ENCODE assay signal across 10 cellular contexts in genomic region chr1:15386128-15386824, GRCh38. TPM values are rescaled to one million over a fixed set of nuclear protein-coding genes. Genes with fewer than 3 reads are reported as not detected.
A peak's percentile ranks its signal among the peaks of the same experiment; 100 is the strongest.
DNase-seq lines count a peak whose midpoint lies in the region; ATAC-seq and TF ChIP-seq lines count a peak whose summit lies in the region.
"Had no signal": no experiment of that assay in that cellular context is flagged by ENCODE, and none has a peak within 500 bp of the region (broad histone marks: within the 10 kb centered on the region; RNA-seq: fewer than 3 reads in every experiment).

No MANE protein-coding gene starts in this region.

- BruUV-seq in Calu3 (replicated peaks; lab: Mats Ljungman, UMichigan): no TSS peak

- POLR2A ChIA-PET in activated CD4-positive, alpha-beta T cell treated with anti-CD3 and anti-CD28 coated beads for 36 hours (lab: Charles Lee): no interaction called here

- peaks cover 9% of the 10 kb centered on the region for H3K4me1 Mint-ChIP-seq in activated CD4-positive, alpha-beta T cell treated with anti-CD3 and anti-CD28 coated beads for 36 hours
- H3K4me1 Mint-ChIP-seq in immature natural killer cell (peaks cover 40 to 43% of the 10 kb centered on the region in 2 donors), Calu3 (ENCODE audit: low read depth, unreplicated experiment) (no peaks in the 10 kb centered on the region), type B pancreatic cell (ENCODE audit: unreplicated experiment) (peaks cover 4% of the 10 kb centered on the region)
- peaks cover 10% of the 10 kb centered on the region for H3K4me1 Mint-ChIP-seq in stimulated activated effector memory CD8-positive, alpha-beta T cell treated with anti-CD3 and anti-CD28 coated beads, Interleukin-12 subunit alpha, Interleukin-12 subunit beta, amount 100 ng/mL, for 72 hours

- CTCF ChIA-PET in activated CD4-positive, alpha-beta T cell treated with anti-CD3 and anti-CD28 coated beads for 36 hours (lab: Charles Lee): interaction anchor here (1.4 kb wide), 1 partner anchor 63 kb away, joined by 7 read pairs; no protein-coding TSS in a partner anchor
- CTCF ChIA-PET in Calu3 (lab: Charles Lee): no interaction called here

- peak; percentile 21 for DNase-seq in activated CD4-positive, alpha-beta T cell treated with anti-CD3 and anti-CD28 coated beads for 36 hours
- DNase-seq in activated CD4-positive, alpha-beta T cell treated with anti-CD3 and anti-CD28 coated beads, Interleukin-2, amount 50 U/mL, for 1 hour: no peak
- peak; percentile 58 for DNase-seq in astrocyte of the hippocampus (ENCODE audit: low read depth, low spot score)
- peak; percentile 64 to 69 (median 67) for DNase-seq in immature natural killer cell
- DNase-seq in stimulated activated effector memory CD8-positive, alpha-beta T cell treated with anti-CD3 and anti-CD28 coated beads, Interleukin-12 subunit alpha, Interleukin-12 subunit beta, amount 100 ng/mL, for 72 hours (ENCODE audit: low spot score in 2 of 2): no peak
- DNase-seq in Calu3: no peak
- no peak for DNase-seq in type B pancreatic cell (ENCODE audit: extremely low spot score, unreplicated experiment)

- no peak for ATAC-seq in activated CD4-positive, alpha-beta T cell treated with anti-CD3 and anti-CD28 coated beads for 36 hours
- peak; percentile 54 for ATAC-seq in stimulated activated effector memory CD8-positive, alpha-beta T cell treated with anti-CD3 and anti-CD28 coated beads, Interleukin-12 subunit alpha, Interleukin-12 subunit beta, amount 100 ng/mL, for 72 hours
- no peak for ATAC-seq in HG02623 (IDR thresholded peaks at IDR 0.05; ENCODE audit: unreplicated experiment)
- ATAC-seq: A549 had no signal

- H3K27ac Mint-ChIP-seq in activated CD4-positive, alpha-beta T cell treated with anti-CD3 and anti-CD28 coated beads for 36 hours: no peak overlapping the region
- peak overlapping the region; percentile 82 to 95 (median 88) for H3K27ac Mint-ChIP-seq in immature natural killer cell
- no peak overlapping the region for H3K27ac Mint-ChIP-seq in stimulated activated effector memory CD8-positive, alpha-beta T cell treated with anti-CD3 and anti-CD28 coated beads, Interleukin-12 subunit alpha, Interleukin-12 subunit beta, amount 100 ng/mL, for 72 hours
- no peak overlapping the region for H3K27ac Mint-ChIP-seq in Calu3 (ENCODE audit: unreplicated experiment)
- H3K27ac Mint-ChIP-seq in type B pancreatic cell: no peak overlapping the region

- no peak overlapping the region for H3K4me3 Mint-ChIP-seq in activated CD4-positive, alpha-beta T cell treated with anti-CD3 and anti-CD28 coated beads for 36 hours
- H3K4me3 Mint-ChIP-seq in immature natural killer cell (peak overlapping the region; percentile 80 to 91 (median 89)), Calu3 (ENCODE audit: low read depth, unreplicated experiment) (no peak overlapping the region), type B pancreatic cell (no peak overlapping the region)
- no peak overlapping the region for H3K4me3 Mint-ChIP-seq in stimulated activated effector memory CD8-positive, alpha-beta T cell treated with anti-CD3 and anti-CD28 coated beads, Interleukin-12 subunit alpha, Interleukin-12 subunit beta, amount 100 ng/mL, for 72 hours

- peaks cover 24% of the 10 kb centered on the region for H3K27me3 Mint-ChIP-seq in activated CD4-positive, alpha-beta T cell treated with anti-CD3 and anti-CD28 coated beads for 36 hours
- H3K27me3 Mint-ChIP-seq in immature natural killer cell (ENCODE audit: low read depth in 3 of 3) (peaks cover 0 to 2% (median 0%) of the 10 kb centered on the region in 3 donors), Calu3 (ENCODE audit: unreplicated experiment) (peaks cover 29% of the 10 kb centered on the region), type B pancreatic cell (peaks cover 62% of the 10 kb centered on the region)

- intact Hi-C loops in activated CD4-positive, alpha-beta T cell treated with anti-CD3 and anti-CD28 coated beads for 36 hours (cut with DNase I, micrococcal nuclease): no loop called here
- intact Hi-C loops in Calu3 (cut with micrococcal nuclease; ENCODE audit: unreplicated experiment): no loop called here

- H3K36me3 Mint-ChIP-seq in activated CD4-positive, alpha-beta T cell treated with anti-CD3 and anti-CD28 coated beads for 36 hours (ENCODE audit: low read depth): no peaks in the 10 kb centered on the region
- H3K36me3 Mint-ChIP-seq in immature natural killer cell: no peaks in the 10 kb centered on the region
- H3K36me3 Mint-ChIP-seq in stimulated activated effector memory CD8-positive, alpha-beta T cell treated with anti-CD3 and anti-CD28 coated beads, Interleukin-12 subunit alpha, Interleukin-12 subunit beta, amount 100 ng/mL, for 72 hours: no peaks in the 10 kb centered on the region
- H3K36me3 Mint-ChIP-seq in Calu3 (ENCODE audit: insufficient read depth, unreplicated experiment): no peaks in the 10 kb centered on the region
- H3K36me3 Mint-ChIP-seq in type B pancreatic cell: no peaks in the 10 kb centered on the region

- no peaks in the 10 kb centered on the region for H3K9me3 Mint-ChIP-seq in activated CD4-positive, alpha-beta T cell treated with anti-CD3 and anti-CD28 coated beads for 36 hours (ENCODE audit: low read depth)
- H3K9me3 Mint-ChIP-seq in immature natural killer cell (peaks cover 0 to 4% (median 0%) of the 10 kb centered on the region in 6 donors), Calu3 (ENCODE audit: low read depth, unreplicated experiment) (no peaks in the 10 kb centered on the region), type B pancreatic cell (no peaks in the 10 kb centered on the region)
- H3K9me3 Mint-ChIP-seq in stimulated activated effector memory CD8-positive, alpha-beta T cell treated with anti-CD3 and anti-CD28 coated beads, Interleukin-12 subunit alpha, Interleukin-12 subunit beta, amount 100 ng/mL, for 72 hours: no peaks in the 10 kb centered on the region

- TF ChIP-seq CTCF in Calu3 (IDR thresholded peaks at IDR 0.05; ENCODE audit: unreplicated experiment): no peak
- TF ChIP-seq CTCF in type B pancreatic cell (conservative IDR thresholded peaks at IDR 0.05): no peak

RNA-seq across cellular contexts. Expression of gene EFHD2, which starts 23.4 kb away (rescaled TPM):
- total RNA-seq in activated CD4-positive, alpha-beta T cell treated with anti-CD3 and anti-CD28 coated beads for 36 hours: 10 to 100 TPM; 43.1 to 48.6 TPM
- 1,000 to 10,000 TPM in 1 of 3 donors, 100 to 1,000 TPM in 2; 686 to 1,063 (median 771) TPM for polyA plus RNA-seq in immature natural killer cell
- total RNA-seq in Calu3 (2022) (51.0 and 57.8 TPM in 2 replicates), type B pancreatic cell (ENCODE audit: low replicate concordance) (19.5 TPM in 2 replicates)

RNA-seq across cellular contexts. Expression of gene CTRC, which starts 52.0 kb away (rescaled TPM):
- total RNA-seq in activated CD4-positive, alpha-beta T cell treated with anti-CD3 and anti-CD28 coated beads for 36 hours: not detected
- polyA plus RNA-seq in immature natural killer cell: not detected
- total RNA-seq in Calu3 (2022) (not detected in 2 replicates), type B pancreatic cell (ENCODE audit: low replicate concordance) (not detected in 2 replicates)
- polyA plus RNA-seq: heart left ventricle had no signal

Comparison
In these comparisons a context has a peak if more than half of its experiments do, and no peak if none do; other contexts are left out.
1. DNase-seq: peak in activated CD4-positive, alpha-beta T cell treated with anti-CD3 and anti-CD28 coated beads for 36 hours (single experiment), astrocyte of the hippocampus (single experiment) and immature natural killer cell (3 of 3); none in activated CD4-positive, alpha-beta T cell treated with anti-CD3 and anti-CD28 coated beads, Interleukin-2, amount 50 U/mL, for 1 hour (single experiment), stimulated activated effector memory CD8-positive, alpha-beta T cell treated with anti-CD3 and anti-CD28 coated beads, Interleukin-12 subunit alpha, Interleukin-12 subunit beta, amount 100 ng/mL, for 72 hours (0 of 2), Calu3 (single experiment) and type B pancreatic cell (single experiment).
2. H3K27ac Mint-ChIP-seq: peak in immature natural killer cell (6 of 6); none in activated CD4-positive, alpha-beta T cell treated with anti-CD3 and anti-CD28 coated beads for 36 hours (single experiment), stimulated activated effector memory CD8-positive, alpha-beta T cell treated with anti-CD3 and anti-CD28 coated beads, Interleukin-12 subunit alpha, Interleukin-12 subunit beta, amount 100 ng/mL, for 72 hours (single experiment), Calu3 (single experiment) and type B pancreatic cell (single experiment).
3. H3K4me3 Mint-ChIP-seq: peak in immature natural killer cell (5 of 5); none in activated CD4-positive, alpha-beta T cell treated with anti-CD3 and anti-CD28 coated beads for 36 hours (single experiment), stimulated activated effector memory CD8-positive, alpha-beta T cell treated with anti-CD3 and anti-CD28 coated beads, Interleukin-12 subunit alpha, Interleukin-12 subunit beta, amount 100 ng/mL, for 72 hours (single experiment), Calu3 (single experiment) and type B pancreatic cell (single experiment).